16 cellular contexts compared by ENCODE assay signal in the genomic region with DNA sequence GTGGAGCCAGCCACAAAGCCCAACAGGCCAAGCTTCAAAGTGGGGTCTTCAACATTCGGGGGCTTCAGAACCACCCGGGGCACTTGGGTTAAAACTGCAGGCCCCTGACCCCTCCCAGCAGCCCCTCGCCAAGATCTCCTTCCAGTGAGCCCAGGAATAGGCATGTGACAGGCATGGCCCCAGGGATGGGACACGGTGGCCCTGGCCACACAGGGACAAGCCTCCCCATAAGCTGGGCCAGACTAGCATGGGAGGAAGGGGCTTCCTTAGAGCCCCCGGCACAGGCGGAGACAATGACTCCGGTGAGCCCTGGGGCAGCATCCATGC. TPM values are rescaled to one million over a fixed set of nuclear protein-coding genes. Genes with fewer than 3 reads are reported as not detected.
DNase-seq lines count a peak whose midpoint lies in the region; ATAC-seq, FAIRE-seq and TF ChIP-seq lines count a peak whose summit lies in the region.
"Had no signal": no experiment of that assay in that cellular context is flagged by ENCODE, and none has a peak within 500 bp of the region (broad histone marks: within the 10 kb centered on the region; RNA-seq: fewer than 3 reads in every experiment).

No MANE protein-coding gene starts in this region.

- H3K79me2 ChIP-seq in hepatocyte = no peaks in the 10 kb centered on the region

- H3K9me3 ChIP-seq in A549 (no peaks in the 10 kb centered on the region), hepatocyte (ENCODE audit: low read depth) (no peaks in the 10 kb centered on the region), psoas muscle (no peaks in the 10 kb centered on the region), transverse colon (no peaks in the 10 kb centered on the region), adrenal gland (replicated peaks in 1 of 3) (no peaks in the 10 kb centered on the region)
- H3K9me3 ChIP-seq in CD4-positive, alpha-beta T cell (ENCODE audit: control insufficient read depth, low read length) = no peaks in the 10 kb centered on the region

- H3K4me3 Mint-ChIP-seq in CD4-positive, alpha-beta T cell = no peak overlapping the region
- H3K4me3 Mint-ChIP-seq: CD4-positive, CD25-positive, alpha-beta regulatory T cell had no signal

- DNase-seq in A549 (ENCODE audit: low read depth in 1 of 2, low spot score in 1 of 2) = no peak
- no peak for DNase-seq in CD4-positive, alpha-beta T cell
- DNase-seq in hepatocyte (ENCODE audit: low spot score) = no peak
- DNase-seq in psoas muscle = peak; percentile 12 to 65
- no peak for DNase-seq in transverse colon
- DNase-seq in adrenal gland = no peak
- DNase-seq in NCI-H1092 (lab: John Stamatoyannopoulos, UW) = no peak
- DNase-seq: CD4-positive, CD25-positive, alpha-beta regulatory T cell; GOT3; NCI-H1436 treated with DMSO at 0.1 percent for 48 hours; NCI-H2081; NCI-H510A; NCI-H774; RPMI8226 had no signal

- TF ChIP-seq EP300 in A549 (IDR thresholded peaks at IDR 0.05) (no peak), transverse colon (IDR thresholded peaks at IDR 0.05; ENCODE audit: low read depth) (no peak)

- intact Hi-C loops in CD4-positive, alpha-beta T cell (cut with DNase I, micrococcal nuclease) = loop anchor here in 1 of 2 experiments (5.0 kb wide), 1 partner anchor 527 kb away; no protein-coding TSS in a partner anchor
- intact Hi-C loops in psoas muscle (cut with DNase I) = no loop called here
- intact Hi-C loops in transverse colon (cut with DNase I; ENCODE audit: low total_unique reads) = no loop called here
- intact Hi-C loops in adrenal gland (cut with DNase I) = no loop called here

- no peaks in the 10 kb centered on the region for H3K9me3 Mint-ChIP-seq in CD4-positive, alpha-beta T cell
- H3K9me3 Mint-ChIP-seq: CD4-positive, CD25-positive, alpha-beta regulatory T cell had no signal

- no peak for FAIRE-seq in A549 (lab: Jason Lieb, UNC)

- TF ChIP-seq POLR2A in A549 (IDR thresholded peaks at IDR 0.05; ENCODE audit: low read length) = no peak
- TF ChIP-seq POLR2A in transverse colon (IDR thresholded peaks at IDR 0.05) = no peak
- TF ChIP-seq POLR2A in adrenal gland (IDR thresholded peaks at IDR 0.05) = no peak

- no peak overlapping the region for H2AFZ ChIP-seq in hepatocyte

- H3K4me1 Mint-ChIP-seq in CD4-positive, alpha-beta T cell (ENCODE audit: low read depth) = no peaks in the 10 kb centered on the region

- H3K27ac ChIP-seq in A549 (peak overlapping the region in 1 of 2 experiments; percentile 69; a peak in 3 of 6 replicates), hepatocyte (peak overlapping the region; percentile 62), psoas muscle (peak overlapping the region; percentile 75), transverse colon (no peak overlapping the region), adrenal gland (no peak overlapping the region)
- no peak overlapping the region for H3K27ac ChIP-seq in CD4-positive, alpha-beta T cell (ENCODE audit: low read depth, low read length)
- H3K27ac ChIP-seq: KMS-11 had no signal

- no peak for ATAC-seq in A549
- no peak for ATAC-seq in CD4-positive, alpha-beta T cell (ENCODE audit: poor library complexity)
- no peak for ATAC-seq in psoas muscle
- no peak for ATAC-seq in HG02852 (IDR thresholded peaks at IDR 0.05; ENCODE audit: unreplicated experiment)

- H3K27ac Mint-ChIP-seq in CD4-positive, alpha-beta T cell = peak overlapping the region; percentile 62

- H3K4me3 ChIP-seq in A549 = no peak overlapping the region
- H3K4me3 ChIP-seq in hepatocyte = no peak overlapping the region
- no peak overlapping the region for H3K4me3 ChIP-seq in psoas muscle
- no peak overlapping the region for H3K4me3 ChIP-seq in transverse colon
- no peak overlapping the region for H3K4me3 ChIP-seq in adrenal gland

- no peaks in the 10 kb centered on the region for H3K9me2 ChIP-seq in hepatocyte (replicated peaks; ENCODE audit: insufficient read depth)

- CTCF ChIA-PET in A549 (lab: Yijun Ruan, JAX) = interaction anchor here (1.5 to 2.3 kb wide), 2 partner anchors 9 to 13 kb away, joined by 6 to 8 read pairs; no protein-coding TSS in a partner anchor
- CTCF ChIA-PET in CD4-positive, alpha-beta T cell (lab: Charles Lee) = no interaction called here

- in situ Hi-C loops in transverse colon (cut with MboI; ENCODE audit: low pct_ligation_motif_present in 1 of 4, low pct_unique_long_range_greater_than_20kb in 1 of 4, low sequenced_read_pairs in 3 of 4) = no loop called here

- H3K4me1 ChIP-seq in A549 (peaks cover 21% of the 10 kb centered on the region), hepatocyte (ENCODE audit: insufficient read depth) (peaks cover 5% of the 10 kb centered on the region), psoas muscle (peaks cover 63% of the 10 kb centered on the region), transverse colon (peaks cover 0 to 12% (median 4%) of the 10 kb centered on the region in 4 donors), adrenal gland (replicated peaks in 1 of 2) (no peaks in the 10 kb centered on the region)

- TF ChIP-seq CTCF in A549 (IDR thresholded peaks at IDR 0.05) = no peak
- TF ChIP-seq CTCF in CD4-positive, alpha-beta T cell (IDR thresholded peaks at IDR 0.05) = no peak
- no peak for TF ChIP-seq CTCF in hepatocyte (IDR thresholded peaks at IDR 0.05; ENCODE audit: poor library complexity)
- no peak for TF ChIP-seq CTCF in psoas muscle (IDR thresholded peaks at IDR 0.05)
- no peak for TF ChIP-seq CTCF in transverse colon (IDR thresholded peaks at IDR 0.05)
- no peak for TF ChIP-seq CTCF in adrenal gland (IDR thresholded peaks at IDR 0.05)

- no peaks in the 10 kb centered on the region for H3K27me3 ChIP-seq in CD4-positive, alpha-beta T cell (ENCODE audit: control insufficient read depth, insufficient read depth, low read length)
- no peaks in the 10 kb centered on the region for H3K27me3 ChIP-seq in hepatocyte
- no peaks in the 10 kb centered on the region for H3K27me3 ChIP-seq in psoas muscle (ENCODE audit: insufficient read depth in 3 of 3, low read length in 2 of 3)
- H3K27me3 ChIP-seq in transverse colon = no peaks in the 10 kb centered on the region
- H3K27me3 ChIP-seq in adrenal gland = no peaks in the 10 kb centered on the region

- POLR2A ChIA-PET in A549 (lab: Yijun Ruan, JAX) = no interaction called here
- POLR2A ChIA-PET in CD4-positive, alpha-beta T cell (lab: Charles Lee) = no interaction called here

- TF ChIP-seq RAD21 in A549 (conservative IDR thresholded peaks at IDR 0.05 in 1 of 2, IDR thresholded peaks at IDR 0.05 in 1 of 2) = no peak

- H3K4me2 ChIP-seq in A549 (peak overlapping the region; percentile 56; the same call in 2 of the 3 replicates), hepatocyte (no peak overlapping the region)
- H3K4me2 ChIP-seq: KMS-11 had no signal

- H3K36me3 Mint-ChIP-seq in CD4-positive, alpha-beta T cell (ENCODE audit: low read depth) = peaks cover 50% of the 10 kb centered on the region

- H3K36me3 ChIP-seq in hepatocyte (replicated peaks; ENCODE audit: insufficient read depth, low read depth) (no peaks in the 10 kb centered on the region), psoas muscle (ENCODE audit: insufficient read depth in 1 of 2, low read depth in 1 of 2) (peaks cover 3 to 43% of the 10 kb centered on the region in 2 donors), transverse colon (no peaks in the 10 kb centered on the region), adrenal gland (replicated peaks in 1 of 2) (peaks cover 0 to 32% of the 10 kb centered on the region in 2 donors)

- no peaks in the 10 kb centered on the region for H3K27me3 Mint-ChIP-seq in CD4-positive, alpha-beta T cell
- H3K27me3 Mint-ChIP-seq: CD4-positive, CD25-positive, alpha-beta regulatory T cell had no signal

- 91% methylated on average over 7 of the region's 7 CpGs for WGBS in A549 (ENCODE audit: missing lambda C conversion rate)
- 98% methylated on average over 7 of the region's 7 CpGs for WGBS in hepatocyte (ENCODE audit: low lambda C conversion rate, missing lambda C conversion rate)
- 81 to 91% (median 85%) methylated on average over 7 of the region's 7 CpGs for WGBS in psoas muscle, 3 donors
- 96% methylated on average over 5 of the region's 7 CpGs; no CpG with 5 or more reads in 1 of the 2 donors for whole genome bisulfite sequencing in transverse colon (ENCODE audit: low coverage in 1 of 2), 2 donors
- WGBS in adrenal gland, 4 donors = 69 to 91% (median 83%) methylated on average over 3 to 7 of the region's 7 CpGs

- no peaks in the 10 kb centered on the region for H4K20me1 ChIP-seq in hepatocyte (ENCODE audit: insufficient read depth, poor library complexity, severe bottlenecking)

TF ChIP-seq in A549, 52 proteins besides CTCF, POLR2A, EP300 and RAD21:
- no peak for TF ChIP-seq HDAC2 (IDR thresholded peaks at IDR 0.05)
TF ChIP-seq in A549: peak in this region for 0.

RNA-seq across cellular contexts. Expression of a gene that starts 52.4 kb away (rescaled TPM):
- polyA plus RNA-seq in A549 (2011; rRNA removed) (12.4 and 15.5 TPM in 2 replicates), A549 (2017; fragmentation: RNase III; extraction: RNeasy Plus Mini Kit Qiagen cat#74134 plus additional on column Dnase treatment) (32.3 to 41.5 TPM (median 34.1 TPM) in 3 replicates), hepatocyte (113 and 122 TPM in 2 replicates), psoas muscle (1,000 to 10,000 TPM in 2 of 3 donors, 100 to 1,000 TPM in 1; 615 to 1,667 (median 1,547) TPM), adrenal gland (100 to 1,000 TPM in 1 of 3 donors, 10 to 100 TPM in 2; 80.3 to 113 (median 97.5) TPM)
- 38.5 and 38.9 TPM in 2 replicates for polyA plus RNA-seq in A549 (2012; cell fraction: cytosol; rRNA removed)
- polyA plus RNA-seq in A549 (2012; cell fraction: nucleus; rRNA removed) = 35.0 and 42.2 TPM in 2 replicates
- 14.2 and 15.8 TPM in 2 replicates for polyA minus RNA-seq in A549 (2011; rRNA and poly(A)+ RNA removed)
- 100 to 1,000 TPM in 1 of 2 experiments, 10 to 100 TPM in 1; 98.8 to 104 TPM for total RNA-seq in CD4-positive, alpha-beta T cell
- total RNA-seq in hepatocyte (107 and 109 TPM in 2 replicates), psoas muscle (1,000 to 10,000 TPM; 1,036 to 1,643 (median 1,260) TPM), transverse colon (10 to 100 TPM; 33.3 to 39.7 (median 38.4) TPM), adrenal gland (100 to 1,000 TPM in 7 of 8 donors, 10 to 100 TPM in 1; 84.0 to 207 (median 134) TPM)

Comparison
In these comparisons a context has a peak if more than half of its experiments do, and no peak if none do; other contexts are left out.
1. DNase-seq: peak in psoas muscle (2 of 2); none in A549 (0 of 2), CD4-positive, alpha-beta T cell (0 of 10), hepatocyte (single experiment), transverse colon (single experiment), adrenal gland (0 of 7) and NCI-H1092 (single experiment).
2. H3K27ac ChIP-seq: peak in hepatocyte (single experiment) and psoas muscle (single experiment); none in CD4-positive, alpha-beta T cell (single experiment), transverse colon (0 of 4) and adrenal gland (0 of 5).